12 cellular contexts compared by ENCODE assay signal in the genomic region with DNA sequence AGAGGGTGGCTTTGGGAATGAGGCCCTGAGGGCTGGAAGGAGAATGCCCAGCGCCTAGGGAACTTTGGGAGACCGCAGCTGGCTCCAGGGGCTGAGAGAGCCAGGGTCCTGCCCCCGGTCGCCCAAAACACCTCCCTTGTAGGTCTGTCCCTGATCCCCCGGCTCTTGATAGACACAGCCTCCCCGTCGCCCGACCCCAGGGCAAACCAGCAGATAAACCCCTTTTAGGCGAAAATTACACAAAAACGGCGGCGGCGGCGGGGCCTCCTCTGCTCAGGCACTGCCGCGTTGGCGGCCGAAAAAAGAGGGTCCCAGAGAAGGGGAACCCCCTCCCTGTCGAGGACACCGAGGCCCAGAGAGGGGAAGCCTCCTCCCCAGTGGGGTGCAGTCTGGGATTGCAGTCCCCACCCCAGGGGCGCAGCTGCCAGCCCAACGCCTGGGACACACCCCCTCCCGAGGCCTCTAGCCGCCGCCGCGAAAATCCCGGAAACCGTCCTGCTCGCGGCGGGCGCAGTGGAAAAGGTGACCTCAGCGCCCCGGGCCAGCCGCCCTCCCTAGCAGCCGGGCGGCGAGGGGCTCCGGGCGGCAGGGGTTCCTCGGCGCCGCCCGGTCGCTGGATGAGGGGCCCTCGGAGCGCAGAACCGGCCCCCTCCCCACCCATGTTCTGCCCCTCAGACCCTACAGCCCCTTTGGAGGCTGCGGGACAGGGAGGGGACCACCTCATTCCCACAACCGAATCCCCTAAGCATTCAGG. TPM values are rescaled to one million over a fixed set of nuclear protein-coding genes. Genes with fewer than 3 reads are reported as not detected.
DNase-seq lines count a peak whose midpoint lies in the region; ATAC-seq and TF ChIP-seq lines count a peak whose summit lies in the region.
"Had no signal": no experiment of that assay in that cellular context is flagged by ENCODE, and none has a peak within 500 bp of the region (broad histone marks: within the 10 kb centered on the region; RNA-seq: fewer than 3 reads in every experiment).

No MANE protein-coding gene starts in this region.

- H3K27me3 Mint-ChIP-seq in CD4-positive, alpha-beta T cell: peaks cover 84% of the 10 kb centered on the region

- H3K4me1 ChIP-seq in HUES48 (ENCODE audit: control insufficient read depth, insufficient read depth, low read length) (peaks cover 20% of the 10 kb centered on the region), colonic mucosa (peaks cover 22% of the 10 kb centered on the region), PC-3 (ENCODE audit: insufficient read depth, low read length) (no peaks in the 10 kb centered on the region; the same call in 1 of the 2 replicates)

- no peak for ATAC-seq in CD4-positive, alpha-beta T cell (ENCODE audit: poor library complexity)
- no peak for ATAC-seq in PC-3

- CTCF ChIA-PET in CD4-positive, alpha-beta T cell (lab: Charles Lee): no interaction called here
- CTCF ChIA-PET in PC-3 (lab: Charles Lee): no interaction called here

- peak overlapping the region; percentile 65 for H3K4me3 Mint-ChIP-seq in CD4-positive, alpha-beta T cell

- intact Hi-C loops in CD4-positive, alpha-beta T cell (cut with DNase I, micrococcal nuclease): no loop called here
- intact Hi-C loops in colonic mucosa (cut with DNase I): no loop called here
- intact Hi-C loops in PC-3 (cut with micrococcal nuclease): no loop called here

- TF ChIP-seq RAD21 in neural cell (conservative IDR thresholded peaks at IDR 0.05): no peak

- H3K36me3 Mint-ChIP-seq in CD4-positive, alpha-beta T cell (ENCODE audit: low read depth): no peaks in the 10 kb centered on the region

- H2AFZ ChIP-seq in neural cell (ENCODE audit: low read depth, low read length) (no peak overlapping the region), PC-3 (ENCODE audit: low read length) (no peak overlapping the region)

- H3K9me2 ChIP-seq in neural cell (ENCODE audit: insufficient read depth, low read length) (no peaks in the 10 kb centered on the region), PC-3 (replicated peaks; ENCODE audit: low read length) (no peaks in the 10 kb centered on the region)

- DNase-seq in CD4-positive, alpha-beta T cell: peak in 1 of 10 experiments; percentile 34
- no peak for DNase-seq in colonic mucosa
- DNase-seq in NCI-H526 treated with DMSO at 0.1 percent for 48 hours (lab: John Stamatoyannopoulos, UW): no peak
- no peak for DNase-seq in NCI-H2107 (lab: John Stamatoyannopoulos, UW)
- no peak for DNase-seq in NCI-H1105 (lab: John Stamatoyannopoulos, UW)
- no peak for DNase-seq in PC-3
- DNase-seq: hippocampal formation, NCI-H2171 treated with DMSO at 0.1 percent for 48 hours, T-helper 9 cell, thyroid gland had no signal

- peak overlapping the region; percentile 46; the same call in 1 of the 2 replicates for H3K4me3 ChIP-seq in HUES48 (ENCODE audit: low read depth, low read length)
- peak overlapping the region; percentile 11 for H3K4me3 ChIP-seq in colonic mucosa
- no peak overlapping the region for H3K4me3 ChIP-seq in neural cell (ENCODE audit: low read length)
- no peak overlapping the region for H3K4me3 ChIP-seq in PC-3 (ENCODE audit: low read length)
- H3K4me3 ChIP-seq: thyroid gland had no signal

- peaks cover 85% of the 10 kb centered on the region for H3K27me3 ChIP-seq in CD4-positive, alpha-beta T cell (ENCODE audit: control insufficient read depth, insufficient read depth, low read length)
- H3K27me3 ChIP-seq in HUES48 (ENCODE audit: control insufficient read depth, insufficient read depth, low read length) (peaks cover 96% of the 10 kb centered on the region), colonic mucosa (peaks cover 80% of the 10 kb centered on the region), neural cell (ENCODE audit: insufficient read depth, low read depth, low read length) (peaks cover 90% of the 10 kb centered on the region), PC-3 (ENCODE audit: low read length) (no peaks in the 10 kb centered on the region)

- no peaks in the 10 kb centered on the region for H3K9me3 Mint-ChIP-seq in CD4-positive, alpha-beta T cell

- no peak for TF ChIP-seq CTCF in CD4-positive, alpha-beta T cell (IDR thresholded peaks at IDR 0.05)
- TF ChIP-seq CTCF in colonic mucosa (IDR thresholded peaks at IDR 0.05): no peak
- TF ChIP-seq CTCF in neural cell (IDR thresholded peaks at IDR 0.05; ENCODE audit: poor library complexity, severe bottlenecking): no peak
- no peak for TF ChIP-seq CTCF in PC-3 (conservative IDR thresholded peaks at IDR 0.05; ENCODE audit: low read depth, low read length)

- no peak overlapping the region for H3K9ac ChIP-seq in HUES48 (ENCODE audit: low read depth, low read length)
- no peak overlapping the region for H3K9ac ChIP-seq in colonic mucosa (ENCODE audit: low read depth in 2 of 2, low read length in 2 of 2)
- no peak overlapping the region for H3K9ac ChIP-seq in neural cell (ENCODE audit: low read length)
- no peak overlapping the region for H3K9ac ChIP-seq in PC-3 (ENCODE audit: low read length)

- H3K27ac ChIP-seq in CD4-positive, alpha-beta T cell (ENCODE audit: low read depth, low read length): no peak overlapping the region
- H3K27ac ChIP-seq in HUES48 (ENCODE audit: low read depth, low read length) (no peak overlapping the region), colonic mucosa (no peak overlapping the region), neural cell (ENCODE audit: low read length) (no peak overlapping the region), PC-3 (ENCODE audit: low read length) (no peak overlapping the region)
- H3K27ac ChIP-seq: thyroid gland had no signal

- no peak overlapping the region for H3K27ac Mint-ChIP-seq in CD4-positive, alpha-beta T cell

- H3K36me3 ChIP-seq in HUES48 (ENCODE audit: control insufficient read depth, insufficient read depth, low read length): no peaks in the 10 kb centered on the region
- no peaks in the 10 kb centered on the region for H3K36me3 ChIP-seq in colonic mucosa
- H3K36me3 ChIP-seq in neural cell (ENCODE audit: insufficient read depth, low read length): no peaks in the 10 kb centered on the region
- no peaks in the 10 kb centered on the region for H3K36me3 ChIP-seq in PC-3 (ENCODE audit: low read depth, low read length)
- H3K36me3 ChIP-seq: thyroid gland had no signal

- H3K79me2 ChIP-seq in neural cell (replicated peaks; ENCODE audit: insufficient read depth, low read length) (no peaks in the 10 kb centered on the region), PC-3 (ENCODE audit: low read length) (no peaks in the 10 kb centered on the region)

- no peak for TF ChIP-seq EP300 in neural cell (conservative IDR thresholded peaks at IDR 0.05; ENCODE audit: poor library complexity, severe bottlenecking)

- H3K4me2 ChIP-seq in neural cell (ENCODE audit: low read length) (no peak overlapping the region), PC-3 (ENCODE audit: low read length) (no peak overlapping the region)

- no peaks in the 10 kb centered on the region for H3K9me3 ChIP-seq in CD4-positive, alpha-beta T cell (ENCODE audit: control insufficient read depth, low read length)
- H3K9me3 ChIP-seq in HUES48 (ENCODE audit: control insufficient read depth, insufficient read depth, low read length): no peaks in the 10 kb centered on the region
- no peaks in the 10 kb centered on the region for H3K9me3 ChIP-seq in colonic mucosa
- H3K9me3 ChIP-seq in neural cell (ENCODE audit: low read length): no peaks in the 10 kb centered on the region
- no peaks in the 10 kb centered on the region for H3K9me3 ChIP-seq in PC-3 (ENCODE audit: low read length)
- H3K9me3 ChIP-seq: thyroid gland had no signal

- BruUV-seq in PC-3 (replicated peaks; lab: Mats Ljungman, UMichigan): no TSS peak

- POLR2A ChIA-PET in CD4-positive, alpha-beta T cell (lab: Charles Lee): no interaction called here
- POLR2A ChIA-PET in PC-3 (lab: Charles Lee; ENCODE audit: unreplicated experiment): no interaction called here

- H4K20me1 ChIP-seq in neural cell (ENCODE audit: insufficient read depth) (no peaks in the 10 kb centered on the region), PC-3 (ENCODE audit: low read length) (no peaks in the 10 kb centered on the region)

- H3K4me1 Mint-ChIP-seq in CD4-positive, alpha-beta T cell (ENCODE audit: low read depth): peaks cover 53% of the 10 kb centered on the region

- H3F3A ChIP-seq in neural cell (ENCODE audit: insufficient read depth, low read length, poor library complexity, severe bottlenecking) (no peaks in the 10 kb centered on the region), PC-3 (ENCODE audit: low read length, unreplicated experiment) (no peaks in the 10 kb centered on the region)

TF ChIP-seq in neural cell, 6 proteins besides CTCF, POLR2A, EP300 and RAD21:
- TF ChIP-seq EZH2 (IDR thresholded peaks at IDR 0.05; ENCODE audit: borderline replicate concordance, insufficient read depth, low read length, poor library complexity, severe bottlenecking) (peak; percentile 83), POLR2AphosphoS5 (IDR thresholded peaks at IDR 0.05) (no peak)
- TF ChIP-seq, protein P1, sequence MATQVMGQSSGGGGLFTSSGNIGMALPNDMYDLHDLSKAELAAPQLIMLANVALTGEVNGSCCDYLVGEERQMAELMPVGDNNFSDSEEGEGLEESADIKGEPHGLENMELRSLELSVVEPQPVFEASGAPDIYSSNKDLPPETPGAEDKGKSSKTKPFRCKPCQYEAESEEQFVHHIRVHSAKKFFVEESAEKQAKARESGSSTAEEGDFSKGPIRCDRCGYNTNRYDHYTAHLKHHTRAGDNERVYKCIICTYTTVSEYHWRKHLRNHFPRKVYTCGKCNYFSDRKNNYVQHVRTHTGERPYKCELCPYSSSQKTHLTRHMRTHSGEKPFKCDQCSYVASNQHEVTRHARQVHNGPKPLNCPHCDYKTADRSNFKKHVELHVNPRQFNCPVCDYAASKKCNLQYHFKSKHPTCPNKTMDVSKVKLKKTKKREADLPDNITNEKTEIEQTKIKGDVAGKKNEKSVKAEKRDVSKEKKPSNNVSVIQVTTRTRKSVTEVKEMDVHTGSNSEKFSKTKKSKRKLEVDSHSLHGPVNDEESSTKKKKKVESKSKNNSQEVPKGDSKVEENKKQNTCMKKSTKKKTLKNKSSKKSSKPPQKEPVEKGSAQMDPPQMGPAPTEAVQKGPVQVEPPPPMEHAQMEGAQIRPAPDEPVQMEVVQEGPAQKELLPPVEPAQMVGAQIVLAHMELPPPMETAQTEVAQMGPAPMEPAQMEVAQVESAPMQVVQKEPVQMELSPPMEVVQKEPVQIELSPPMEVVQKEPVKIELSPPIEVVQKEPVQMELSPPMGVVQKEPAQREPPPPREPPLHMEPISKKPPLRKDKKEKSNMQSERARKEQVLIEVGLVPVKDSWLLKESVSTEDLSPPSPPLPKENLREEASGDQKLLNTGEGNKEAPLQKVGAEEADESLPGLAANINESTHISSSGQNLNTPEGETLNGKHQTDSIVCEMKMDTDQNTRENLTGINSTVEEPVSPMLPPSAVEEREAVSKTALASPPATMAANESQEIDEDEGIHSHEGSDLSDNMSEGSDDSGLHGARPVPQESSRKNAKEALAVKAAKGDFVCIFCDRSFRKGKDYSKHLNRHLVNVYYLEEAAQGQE (IDR thresholded peaks at IDR 0.05; ENCODE audit: borderline replicate concordance): no peak

RNA-seq across cellular contexts. Expression of gene BARX1, which starts 3.1 kb away (rescaled TPM):
- total RNA-seq in CD4-positive, alpha-beta T cell: under 1 TPM; 0.17 to 0.33 TPM
- total RNA-seq in colonic mucosa (not detected), PC-3 (2014; rRNA removed) (not detected in 2 replicates)
- polyA plus RNA-seq in neural cell: not detected in 2 replicates
- not detected in 2 replicates for polyA minus RNA-seq in neural cell

Comparison
In these comparisons a context has a peak if more than half of its experiments do, and no peak if none do; other contexts are left out.
1. H3K4me3 ChIP-seq: peak in HUES48 (single experiment) and colonic mucosa (single experiment); none in neural cell (single experiment) and PC-3 (single experiment).